In genomic region chr7:142587578-142588191, GRCh38 we compare ENCODE assay signal across 9 cellular contexts.
DNase-seq lines count a peak whose midpoint lies in the region; ATAC-seq lines count a peak whose summit lies in the region.
"Had no signal": no experiment of that assay in that cellular context is flagged by ENCODE, and none has a peak within 500 bp of the region (broad histone marks: within the 10 kb centered on the region; RNA-seq: fewer than 3 reads in every experiment).

No MANE protein-coding gene starts in this region.

- no peaks in the 10 kb centered on the region for H3K27me3 Mint-ChIP-seq in naive thymus-derived CD4-positive, alpha-beta T cell
- no peaks in the 10 kb centered on the region for H3K27me3 Mint-ChIP-seq in T-helper 2 cell treated with Interferon-gamma antibody and Interleukin-4, amounts not matched to agents 5 μg/mL and 100 μg/mL, for 36 hours (ENCODE audit: low read depth)
- H3K27me3 Mint-ChIP-seq: CD8-positive, alpha-beta memory T cell had no signal

- POLR2A ChIA-PET in naive thymus-derived CD4-positive, alpha-beta T cell (lab: Charles Lee): interaction anchor here (0.7 to 1.6 kb wide), 4 partner anchors 201 to 223 kb away, joined by 3 to 16 read pairs (median 6); no protein-coding TSS in a partner anchor

- H3K9me3 ChIP-seq in naive thymus-derived CD4-positive, alpha-beta T cell (ENCODE audit: control insufficient read depth in 2 of 3, low read length in 3 of 3): no peaks in the 10 kb centered on the region

- H3K9me3 Mint-ChIP-seq in naive thymus-derived CD4-positive, alpha-beta T cell: no peaks in the 10 kb centered on the region
- H3K9me3 Mint-ChIP-seq in T-helper 2 cell treated with Interferon-gamma antibody and Interleukin-4, amounts not matched to agents 5 μg/mL and 100 μg/mL, for 36 hours: no peaks in the 10 kb centered on the region
- H3K9me3 Mint-ChIP-seq: CD8-positive, alpha-beta memory T cell had no signal

- peaks cover 0 to 16% (median 5%) of the 10 kb centered on the region in 7 donors for H3K4me1 Mint-ChIP-seq in naive thymus-derived CD4-positive, alpha-beta T cell
- H3K4me1 Mint-ChIP-seq in T-helper 2 cell treated with Interferon-gamma antibody and Interleukin-4, amounts not matched to agents 5 μg/mL and 100 μg/mL, for 36 hours (ENCODE audit: low read depth): peaks cover 9% of the 10 kb centered on the region

- no peaks in the 10 kb centered on the region for H3K27me3 ChIP-seq in naive thymus-derived CD4-positive, alpha-beta T cell (ENCODE audit: control insufficient read depth in 2 of 2, insufficient read depth in 2 of 2, low read length in 2 of 2)

- H3K27ac ChIP-seq in naive thymus-derived CD4-positive, alpha-beta T cell (ENCODE audit: low read depth, low read length): no peak overlapping the region

- no peaks in the 10 kb centered on the region for H3K36me3 ChIP-seq in naive thymus-derived CD4-positive, alpha-beta T cell (ENCODE audit: control insufficient read depth in 2 of 3, insufficient read depth in 3 of 3, low read length in 3 of 3)

- CTCF ChIA-PET in naive thymus-derived CD4-positive, alpha-beta T cell (lab: Charles Lee): interaction anchor here (0.5 to 1.9 kb wide), 22 partner anchors 9 to 1385 kb away, joined by 3 to 9 read pairs (median 4); no protein-coding TSS in a partner anchor

- H3K4me3 ChIP-seq in naive thymus-derived CD4-positive, alpha-beta T cell (ENCODE audit: low read length): no peak overlapping the region

- intact Hi-C loops in naive thymus-derived CD4-positive, alpha-beta T cell (cut with micrococcal nuclease): loop anchor here (1.0 to 10.0 kb wide), 6 partner anchors 29 to 150 kb away; no protein-coding TSS in a partner anchor

- H3K4me1 ChIP-seq in naive thymus-derived CD4-positive, alpha-beta T cell (ENCODE audit: control insufficient read depth in 2 of 2, insufficient read depth in 2 of 2, low read length in 2 of 2): no peaks in the 10 kb centered on the region

- no peaks in the 10 kb centered on the region for H3K36me3 Mint-ChIP-seq in naive thymus-derived CD4-positive, alpha-beta T cell
- H3K36me3 Mint-ChIP-seq in T-helper 2 cell treated with Interferon-gamma antibody and Interleukin-4, amounts not matched to agents 5 μg/mL and 100 μg/mL, for 36 hours (ENCODE audit: low read depth): no peaks in the 10 kb centered on the region
- H3K36me3 Mint-ChIP-seq: CD8-positive, alpha-beta memory T cell had no signal

- H3K4me3 Mint-ChIP-seq in naive thymus-derived CD4-positive, alpha-beta T cell: peak overlapping the region in 4 of 10 donors; percentile 5 to 56 (median 24)
- no peak overlapping the region for H3K4me3 Mint-ChIP-seq in T-helper 2 cell treated with Interferon-gamma antibody and Interleukin-4, amounts not matched to agents 5 μg/mL and 100 μg/mL, for 36 hours

- peak; percentile 87 for ATAC-seq in GM19035 (IDR thresholded peaks at IDR 0.05; ENCODE audit: unreplicated experiment)
- ATAC-seq in HG03060 (IDR thresholded peaks at IDR 0.05; ENCODE audit: low read depth, unreplicated experiment): peak; percentile 73
- ATAC-seq in naive thymus-derived CD4-positive, alpha-beta T cell: peak; percentile 91

- DNase-seq in NCI-H1417 (lab: John Stamatoyannopoulos, UW) (peak in 2 of 3 experiments; percentile 30 to 47), NCI-H1417 treated with DMSO at 0.1 percent for 48 hours (lab: John Stamatoyannopoulos, UW) (no peak), NOMO-1 treated with DMSO at 0.1 percent for 48 hours (lab: John Stamatoyannopoulos, UW; ENCODE audit: unreplicated experiment) (peak; percentile 53), dermis blood vessel endothelial cell (peak; percentile 82)
- DNase-seq in naive thymus-derived CD4-positive, alpha-beta T cell: peak in 7 of 9 donors; percentile 18 to 53 (median 34)
- DNase-seq in T-helper 2 cell treated with Interferon-gamma antibody and Interleukin-4, amounts not matched to agents 5 μg/mL and 100 μg/mL, for 36 hours (ENCODE audit: low spot score): no peak

- H3K27ac Mint-ChIP-seq in naive thymus-derived CD4-positive, alpha-beta T cell: peak overlapping the region in 4 of 9 donors; percentile 12 to 66 (median 42)
- no peak overlapping the region for H3K27ac Mint-ChIP-seq in T-helper 2 cell treated with Interferon-gamma antibody and Interleukin-4, amounts not matched to agents 5 μg/mL and 100 μg/mL, for 36 hours

Comparison
In these comparisons a context has a peak if more than half of its experiments do, and no peak if none do; other contexts are left out.
1. DNase-seq: peak in NCI-H1417 (2 of 3), NOMO-1 treated with DMSO at 0.1 percent for 48 hours (single experiment), dermis blood vessel endothelial cell (single experiment) and naive thymus-derived CD4-positive, alpha-beta T cell (7 of 9); none in NCI-H1417 treated with DMSO at 0.1 percent for 48 hours (single experiment) and T-helper 2 cell treated with Interferon-gamma antibody and Interleukin-4, amounts not matched to agents 5 μg/mL and 100 μg/mL, for 36 hours (single experiment).
2. Peak in every context shown above with its lines, with median percentiles within 50 percentile points of each other: ATAC-seq.